In genomic region chr19:48611872-48612271, GRCh38 we compare ENCODE assay signal across 1 cellular context.
TF ChIP-seq lines count a peak whose summit lies in the region.

No MANE protein-coding gene starts in this region.

TF ChIP-seq in HepG2, 621 proteins besides CTCF, POLR2A, EP300 and RAD21:
- TF ChIP-seq AGO2 (optimal IDR thresholded peaks at IDR 0.05; ENCODE audit: low read depth, low read length): peak; percentile 36
- peak in 1 of 2 experiments; percentile 40; a peak in 3 of 4 replicates for TF ChIP-seq MAFK (conservative IDR thresholded peaks at IDR 0.05 in 1 of 2, IDR thresholded peaks at IDR 0.05 in 1 of 2; ENCODE audit: low read length in 2 of 2)
- no peak for TF ChIP-seq NFYC (CRISPR knock-in tag; IDR thresholded peaks at IDR 0.05)
- no peak for TF ChIP-seq RARA (CRISPR knock-in tag; IDR thresholded peaks at IDR 0.05)
- no peak for TF ChIP-seq SALL2 (CRISPR knock-in tag; IDR thresholded peaks at IDR 0.05)
- no peak for TF ChIP-seq NONO (IDR thresholded peaks at IDR 0.05)
- TF ChIP-seq NONO (CRISPR knock-in tag; conservative IDR thresholded peaks at IDR 0.05): no peak
- peak; percentile 21; the same call in 1 of the 2 replicates for TF ChIP-seq MAFF (IDR thresholded peaks at IDR 0.05; ENCODE audit: low read depth, low read length)
TF ChIP-seq in HepG2: peak in this region for 3.
